ENCODE assay signal across 19 cellular contexts in genomic region chr12:23827353-23827752, GRCh38.
DNase-seq lines count a peak whose midpoint lies in the region; ATAC-seq, FAIRE-seq and TF ChIP-seq lines count a peak whose summit lies in the region.
"Had no signal": no experiment of that assay in that cellular context is flagged by ENCODE, and none has a peak within 500 bp of the region (broad histone marks: within the 10 kb centered on the region; RNA-seq: fewer than 3 reads in every experiment).

No MANE protein-coding gene starts in this region.

- no peaks in the 10 kb centered on the region for H3K79me2 ChIP-seq in K562 (ENCODE audit: control insufficient read depth, insufficient read depth, low read length)

- CTCF ChIA-PET in K562 (lab: Yijun Ruan, JAX; ENCODE audit: low intra/inter-chr PET ratio) = no interaction called here

- H3K4me2 ChIP-seq in K562 (ENCODE audit: insufficient read depth, low read length) = no peak overlapping the region
- H3K4me2 ChIP-seq: PC-9 had no signal

- no peak for TF ChIP-seq RAD21 in K562 (CRISPR knock-in tag; conservative IDR thresholded peaks at IDR 0.05 in 1 of 2, IDR thresholded peaks at IDR 0.05 in 1 of 2)

- no peak overlapping the region for H3K27ac Mint-ChIP-seq in activated T-cell treated with anti-CD3 and anti-CD28 coated beads, Interleukin-2, amount 50 U/mL, for 72 hours
- H3K27ac Mint-ChIP-seq: CD4-positive, alpha-beta T cell; IgD-negative memory B cell had no signal

- H3K9me3 ChIP-seq in K562 (replicated peaks; ENCODE audit: control insufficient read depth, insufficient read depth, low read depth, low read length) = no peaks in the 10 kb centered on the region
- H3K9me3 ChIP-seq in pancreas = no peaks in the 10 kb centered on the region

- intact Hi-C loops in K562 (cut with micrococcal nuclease) = no loop called here
- intact Hi-C loops in pancreas (cut with DNase I) = no loop called here

- H3K27me3 Mint-ChIP-seq in activated T-cell treated with anti-CD3 and anti-CD28 coated beads, Interleukin-2, amount 50 U/mL, for 72 hours (ENCODE audit: low read depth) = no peaks in the 10 kb centered on the region
- H3K27me3 Mint-ChIP-seq: CD4-positive, alpha-beta T cell; IgD-negative memory B cell had no signal

- H3K9me1 ChIP-seq in K562 (ENCODE audit: control insufficient read depth, insufficient read depth, low read length) = no peaks in the 10 kb centered on the region

- ATAC-seq in HG02938 (IDR thresholded peaks at IDR 0.05; ENCODE audit: unreplicated experiment) (peak; percentile 68), K562 (no peak), pancreas (peak in 3 of 4 donors; percentile 62 to 85 (median 85))
- ATAC-seq in activated T-cell treated with anti-CD3 and anti-CD28 coated beads, Interleukin-2, amount 50 U/mL, for 72 hours (replicated peaks in 1 of 2) = no peak

- no peak for TF ChIP-seq POLR2A in K562 (conservative IDR thresholded peaks at IDR 0.05)

- no peak for TF ChIP-seq EP300 in K562 (IDR thresholded peaks at IDR 0.05; ENCODE audit: low read length)

- H3K27me3 ChIP-seq in K562 (ENCODE audit: control insufficient read depth in 2 of 2, insufficient read depth in 2 of 2, low read length in 2 of 2) = no peaks in the 10 kb centered on the region
- H3K27me3 ChIP-seq in pancreas = no peaks in the 10 kb centered on the region

- peaks cover 0 to 5% of the 10 kb centered on the region in 2 donors for H3K9me3 Mint-ChIP-seq in activated T-cell treated with anti-CD3 and anti-CD28 coated beads, Interleukin-2, amount 50 U/mL, for 72 hours
- H3K9me3 Mint-ChIP-seq: CD4-positive, alpha-beta T cell had no signal

- 0 out of 2 replicates have a peak overlapping the region, but pooled peaks have one; percentile 12 for H2AFZ ChIP-seq in K562 (ENCODE audit: low read depth, low read length)
- H2AFZ ChIP-seq: PC-9 had no signal

- no TSS peak for BruUV-seq in K562 (replicated peaks; lab: Mats Ljungman, UMichigan)

- 81% methylated on average over 2 of the region's 2 CpGs for WGBS in K562 (ENCODE audit: insufficient coverage, low coverage, missing lambda C conversion rate)
- WGBS in pancreas, 2 donors = 18 to 21% methylated on average over 2 of the region's 2 CpGs

- in situ Hi-C loops in K562 (cut with MboI) = no loop called here

- TF ChIP-seq CTCF in K562 (IDR thresholded peaks at IDR 0.05 in 2 of 3, conservative IDR thresholded peaks at IDR 0.05 in 1 of 3; ENCODE audit: insufficient read depth in 2 of 3, low read depth in 1 of 3, low read length in 3 of 3) (no peak), pancreas (IDR thresholded peaks at IDR 0.05) (no peak)

- no peaks in the 10 kb centered on the region for H4K20me1 ChIP-seq in K562 (replicated peaks; ENCODE audit: control insufficient read depth, insufficient read depth, low read length)

- no peak overlapping the region for H3K9ac ChIP-seq in K562 (ENCODE audit: insufficient read depth in 1 of 2, low read depth in 2 of 2, low read length in 2 of 2)

- no peaks in the 10 kb centered on the region for H3K4me1 ChIP-seq in K562 (replicated peaks in 1 of 2; ENCODE audit: control insufficient read depth in 2 of 2, insufficient read depth in 2 of 2, low read length in 2 of 2)
- no peaks in the 10 kb centered on the region for H3K4me1 ChIP-seq in pancreas

- POLR2A ChIA-PET in K562 (lab: Yijun Ruan, JAX) = no interaction called here

- DNase-seq in DMS53 treated with DMSO at 0.1 percent for 48 hours (lab: John Stamatoyannopoulos, UW; ENCODE audit: unreplicated experiment) (peak; percentile 100), K562 (ENCODE audit: extremely low read depth in 1 of 4, low spot score in 3 of 4) (no peak), pancreas (no peak), iPS-NIHi7 (ENCODE audit: extremely low spot score) (no peak), T-helper 9 cell (no peak), epidermal melanocyte (ENCODE audit: insufficient read length, low spot score) (no peak)
- no peak for DNase-seq in activated T-cell treated with anti-CD3 and anti-CD28 coated beads, Interleukin-2, amount 50 U/mL, for 72 hours
- DNase-seq: AML-193; CD4-positive, alpha-beta T cell; GF-D8; HCEC 1CT; MV-4-11; NCI-H1436 treated with DMSO at 0.1 percent for 48 hours; NCI-H2081 treated with DMSO at 0.1 percent for 48 hours; NCI-H345; NCI-H748 treated with DMSO at 0.1 percent for 48 hours; PC-9 had no signal

- H3K36me3 ChIP-seq in K562 (ENCODE audit: control insufficient read depth, insufficient read depth, low read length) = no peaks in the 10 kb centered on the region
- H3K36me3 ChIP-seq in pancreas = no peaks in the 10 kb centered on the region

- H3K4me3 ChIP-seq in K562 (no peak overlapping the region), pancreas (no peak overlapping the region)
- H3K4me3 ChIP-seq: PC-9 had no signal

- FAIRE-seq in K562 (lab: Jason Lieb, UNC) (peak; percentile 37), pancreas (lab: Jason Lieb, UNC) (no peak)

- no peaks in the 10 kb centered on the region for H3K36me3 Mint-ChIP-seq in activated T-cell treated with anti-CD3 and anti-CD28 coated beads, Interleukin-2, amount 50 U/mL, for 72 hours (ENCODE audit: insufficient read depth in 2 of 2)
- H3K36me3 Mint-ChIP-seq: IgD-negative memory B cell had no signal

- no peak overlapping the region for H3K4me3 Mint-ChIP-seq in activated T-cell treated with anti-CD3 and anti-CD28 coated beads, Interleukin-2, amount 50 U/mL, for 72 hours
- H3K4me3 Mint-ChIP-seq: CD4-positive, alpha-beta T cell; IgD-negative memory B cell had no signal

- H3K4me1 Mint-ChIP-seq in activated T-cell treated with anti-CD3 and anti-CD28 coated beads, Interleukin-2, amount 50 U/mL, for 72 hours (ENCODE audit: low read depth) = no peaks in the 10 kb centered on the region

- H3K27ac ChIP-seq in K562 (ENCODE audit: extremely low read depth, low read depth, low read length) (no peak overlapping the region), pancreas (no peak overlapping the region)
- H3K27ac ChIP-seq: PC-9 had no signal

TF ChIP-seq in K562, 482 proteins besides CTCF, POLR2A, EP300 and RAD21:
- TF ChIP-seq REST (CRISPR knock-in tag; IDR thresholded peaks at IDR 0.05; ENCODE audit: low read depth) = no peak
- TF ChIP-seq SRSF1 (IDR thresholded peaks at IDR 0.05; ENCODE audit: low read depth, low read length) = no peak
- no peak for TF ChIP-seq CBX3 (IDR thresholded peaks at IDR 0.05; ENCODE audit: borderline replicate concordance in 1 of 2, low read length in 2 of 2)
- no peak for TF ChIP-seq ID3 (CRISPR knock-in tag; IDR thresholded peaks at IDR 0.05)
- no peak for TF ChIP-seq ID3 (tag; IDR thresholded peaks at IDR 0.05)
TF ChIP-seq in K562: peak in this region for 0.

Comparison
In these comparisons a context has a peak if more than half of its experiments do, and no peak if none do; other contexts are left out.
1. ATAC-seq: peak in HG02938 (single experiment) and pancreas (3 of 4); none in K562 (single experiment) and activated T-cell treated with anti-CD3 and anti-CD28 coated beads, Interleukin-2, amount 50 U/mL, for 72 hours (0 of 2).